Comparison of ENCODE assay signal across 17 cellular contexts in genomic region chr10:3704565-3705360, GRCh38.
DNase-seq lines count a peak whose midpoint lies in the region; ATAC-seq, FAIRE-seq and TF ChIP-seq lines count a peak whose summit lies in the region.
"Had no signal": no experiment of that assay in that cellular context is flagged by ENCODE, and none has a peak within 500 bp of the region (broad histone marks: within the 10 kb centered on the region; RNA-seq: fewer than 3 reads in every experiment).

No MANE protein-coding gene starts in this region.

- WGBS in pancreas, 2 donors, result 79 to 80% methylated on average over 11 of the region's 11 CpGs

- TF ChIP-seq CTCF in right atrium auricular region (IDR thresholded peaks at IDR 0.05), result no peak
- no peak for TF ChIP-seq CTCF in fibroblast of the aortic adventitia (IDR thresholded peaks at IDR 0.05; ENCODE audit: insufficient read depth, low read length)
- TF ChIP-seq CTCF in pancreas (IDR thresholded peaks at IDR 0.05), result no peak

- ATAC-seq in Right ventricle myocardium inferior (peak; percentile 50), pancreas (no peak)
- ATAC-seq: A549 had no signal

- H3K27ac ChIP-seq in right atrium auricular region, result peak overlapping the region in 1 of 2 donors; percentile 11
- H3K27ac ChIP-seq in pancreas, result no peak overlapping the region
- H3K27ac ChIP-seq: A549 had no signal

- H3K4me1 ChIP-seq in right atrium auricular region, result peaks cover 0 to 6% of the 10 kb centered on the region in 2 donors
- H3K4me1 ChIP-seq in pancreas, result no peaks in the 10 kb centered on the region

- intact Hi-C loops in Right ventricle myocardium inferior (cut with DNase I), result no loop called here
- intact Hi-C loops in pancreas (cut with DNase I), result no loop called here

- no peaks in the 10 kb centered on the region for H3K27me3 ChIP-seq in right atrium auricular region
- no peaks in the 10 kb centered on the region for H3K27me3 ChIP-seq in pancreas

- no peak for FAIRE-seq in pancreas (lab: Jason Lieb, UNC)
- FAIRE-seq: A549 had no signal

- H3K4me3 ChIP-seq in right atrium auricular region (no peak overlapping the region), fibroblast of the aortic adventitia (ENCODE audit: low read depth, low read length) (no peak overlapping the region), pancreas (no peak overlapping the region)
- H3K4me3 ChIP-seq: A549 had no signal

- H3K36me3 ChIP-seq in right atrium auricular region (no peaks in the 10 kb centered on the region), pancreas (no peaks in the 10 kb centered on the region)

- DNase-seq in Right ventricle myocardium inferior (ENCODE audit: missing footprints) (no peak), right atrium auricular region (ENCODE audit: low spot score) (no peak), NCI-H69 (lab: John Stamatoyannopoulos, UW) (peak; percentile 32), fibroblast of the aortic adventitia (ENCODE audit: low read depth) (peak; percentile 5), KG1 (lab: John Stamatoyannopoulos, UW) (no peak), pancreas (no peak), NCI-H1092 treated with DMSO at 0.1 percent for 48 hours (lab: John Stamatoyannopoulos, UW) (no peak)
- DNase-seq: Caco-2, EL, HCEC 1CT, Kasumi-1, MM.1S, NCI-H1105 treated with DMSO at 0.1 percent for 48 hours, NCI-H1930, NCI-H2171, SW 1271 had no signal

- H3K9me3 ChIP-seq in right atrium auricular region (no peaks in the 10 kb centered on the region), pancreas (no peaks in the 10 kb centered on the region)
- H3K9me3 ChIP-seq: A549, Caco-2 had no signal

Comparison
In these comparisons a context has a peak if more than half of its experiments do, and no peak if none do; other contexts are left out.
1. DNase-seq: peak in NCI-H69 (single experiment) and fibroblast of the aortic adventitia (single experiment); none in Right ventricle myocardium inferior (single experiment), right atrium auricular region (single experiment), KG1 (single experiment), pancreas (0 of 6) and NCI-H1092 treated with DMSO at 0.1 percent for 48 hours (single experiment).